In genomic region chr20:924639-925038, GRCh38 we compare ENCODE assay signal across 18 cellular contexts. TPM values are rescaled to one million over a fixed set of nuclear protein-coding genes. Genes with fewer than 3 reads are reported as not detected.
DNase-seq lines count a peak whose midpoint lies in the region; ATAC-seq, FAIRE-seq and TF ChIP-seq lines count a peak whose summit lies in the region.
"Had no signal": no experiment of that assay in that cellular context is flagged by ENCODE, and none has a peak within 500 bp of the region (broad histone marks: within the 10 kb centered on the region; RNA-seq: fewer than 3 reads in every experiment).

No MANE protein-coding gene starts in this region.

- no peak overlapping the region for H3K9ac ChIP-seq in HepG2 (ENCODE audit: insufficient read depth, low read depth, low read length)
- H3K9ac ChIP-seq: BLaER1 treated with 17β-estradiol and CSF1 and Interleukin-3, amounts not matched to agents 10 nM and 100 nM had no signal

- no peak for TF ChIP-seq EP300 in HepG2 (IDR thresholded peaks at IDR 0.05; ENCODE audit: low read depth in 2 of 2, low read length in 2 of 2)
- TF ChIP-seq EP300 in HepG2 (CRISPR knock-in tag; IDR thresholded peaks at IDR 0.05; ENCODE audit: borderline replicate concordance): no peak

- TF ChIP-seq RAD21 in HepG2 (CRISPR knock-in tag; IDR thresholded peaks at IDR 0.05): no peak

- H3K36me3 ChIP-seq in HepG2 (replicated peaks in 1 of 2; ENCODE audit: control insufficient read depth in 1 of 2, insufficient read depth in 2 of 2, low read length in 2 of 2) (no peaks in the 10 kb centered on the region), upper lobe of right lung (no peaks in the 10 kb centered on the region)
- H3K36me3 ChIP-seq: BLaER1 treated with 17β-estradiol and CSF1 and Interleukin-3, amounts not matched to agents 10 nM and 100 nM had no signal

- peak; percentile 36 for DNase-seq in SIG-M5 treated with dmso at 0.1 percent for 504 hours (lab: John Stamatoyannopoulos, UW; ENCODE audit: unreplicated experiment)
- no peak for DNase-seq in SIG-M5 (lab: John Stamatoyannopoulos, UW)
- DNase-seq in SW480 (ENCODE audit: low spot score): peak; percentile 64
- DNase-seq in HepG2 (ENCODE audit: low spot score): peak; percentile 62
- DNase-seq in upper lobe of right lung: no peak
- DNase-seq in NCI-H1436 treated with DMSO at 0.1 percent for 48 hours (lab: John Stamatoyannopoulos, UW): no peak
- DNase-seq in nephron progenitor cell: no peak
- DNase-seq: Caco-2, DMS53, KBM-7, NCI-H1930, NCI-H510A treated with DMSO at 0.1 percent for 48 hours had no signal

- H3K4me3 Mint-ChIP-seq in nephron progenitor cell: no peak overlapping the region

- CTCF ChIA-PET in HepG2 (lab: Yijun Ruan, JAX; ENCODE audit: low intra/inter-chr PET ratio, low total read pairs): no interaction called here

- H3K36me3 Mint-ChIP-seq in nephron progenitor cell (ENCODE audit: low read depth): no peaks in the 10 kb centered on the region

- no peak for FAIRE-seq in HepG2 (lab: Jason Lieb, UNC)
- FAIRE-seq: GM18507 had no signal

- no peaks in the 10 kb centered on the region for H3K79me2 ChIP-seq in HepG2 (ENCODE audit: insufficient read depth, low read length)

- H2AFZ ChIP-seq in HepG2 (ENCODE audit: low read length): no peak overlapping the region

- in situ Hi-C loops in HepG2 (cut with HindIII; ENCODE audit: extremely low pct_ligation_motif_present, low pct_unique_long_range_greater_than_20kb): no loop called here

- H3K27ac ChIP-seq in HepG2 (ENCODE audit: extremely low read length, insufficient read depth, low read length) (no peak overlapping the region), upper lobe of right lung (no peak overlapping the region)
- H3K27ac ChIP-seq: 22Rv1, RWPE1 had no signal

- no peaks in the 10 kb centered on the region for H4K20me1 ChIP-seq in HepG2 (ENCODE audit: insufficient read depth, low read length)
- H4K20me1 ChIP-seq: BLaER1 treated with 17β-estradiol and CSF1 and Interleukin-3, amounts not matched to agents 10 nM and 100 nM had no signal

- H3K9me3 ChIP-seq in HepG2 (ENCODE audit: low read length) (no peaks in the 10 kb centered on the region), upper lobe of right lung (no peaks in the 10 kb centered on the region)

- peaks cover 9% of the 10 kb centered on the region for H3K4me1 ChIP-seq in HepG2 (ENCODE audit: insufficient read depth, low read length)
- no peaks in the 10 kb centered on the region for H3K4me1 ChIP-seq in upper lobe of right lung
- H3K4me1 ChIP-seq: Caco-2 had no signal

- BruUV-seq in HepG2 (replicated peaks; lab: Mats Ljungman, UMichigan): no TSS peak

- intact Hi-C loops in HepG2 (cut with micrococcal nuclease; ENCODE audit: unreplicated experiment) (no loop called here), upper lobe of right lung (cut with DNase I) (no loop called here)

- TF ChIP-seq CTCF in HepG2 (CRISPR knock-in tag; IDR thresholded peaks at IDR 0.05): no peak
- no peak for TF ChIP-seq CTCF in upper lobe of right lung (IDR thresholded peaks at IDR 0.05)
- TF ChIP-seq CTCF in nephron progenitor cell (IDR thresholded peaks at IDR 0.05): no peak

- no peak overlapping the region for H3K27ac Mint-ChIP-seq in nephron progenitor cell

- H3K9me3 Mint-ChIP-seq in nephron progenitor cell: peaks cover 25% of the 10 kb centered on the region

- H3K27me3 ChIP-seq in HepG2 (ENCODE audit: control insufficient read depth in 1 of 2, insufficient read depth in 2 of 2, low read length in 2 of 2) (0 out of 5 replicates have a peak, but pooled peaks cover 0 to under 1% of the 10 kb centered on the region in 2 experiments), upper lobe of right lung (no peaks in the 10 kb centered on the region)
- H3K27me3 ChIP-seq: BLaER1 treated with 17β-estradiol and CSF1 and Interleukin-3, amounts not matched to agents 10 nM and 100 nM had no signal

- POLR2A ChIA-PET in HepG2 (lab: Yijun Ruan, JAX): no interaction called here

- TF ChIP-seq POLR2A in HepG2 (IDR thresholded peaks at IDR 0.05; ENCODE audit: insufficient read depth in 1 of 2, low read depth in 2 of 2, low read length in 2 of 2): no peak

- H3K27me3 Mint-ChIP-seq in nephron progenitor cell (ENCODE audit: low read depth, poor library complexity): peaks cover 9% of the 10 kb centered on the region

- ATAC-seq in HepG2: peak; percentile 73
- ATAC-seq in upper lobe of right lung: peak; percentile 93
- no peak for ATAC-seq in GM19035 (IDR thresholded peaks at IDR 0.05; ENCODE audit: unreplicated experiment)

- peaks cover 2% of the 10 kb centered on the region for H3K4me1 Mint-ChIP-seq in nephron progenitor cell

- H3K4me3 ChIP-seq in HepG2 (replicated peaks in 1 of 3; ENCODE audit: insufficient read depth in 1 of 3, low read depth in 2 of 3, low read length in 3 of 3) (no peak overlapping the region), upper lobe of right lung (no peak overlapping the region)
- H3K4me3 ChIP-seq: BLaER1 treated with 17β-estradiol and CSF1 and Interleukin-3, amounts not matched to agents 10 nM and 100 nM had no signal

- H3K4me2 ChIP-seq in HepG2 (ENCODE audit: low read depth, low read length): no peak overlapping the region

TF ChIP-seq in HepG2, 621 proteins besides CTCF, POLR2A, EP300 and RAD21:
- no peak for TF ChIP-seq NFE2L1 (CRISPR knock-in tag; IDR thresholded peaks at IDR 0.05; ENCODE audit: borderline replicate concordance)
- TF ChIP-seq MAFK (conservative IDR thresholded peaks at IDR 0.05 in 1 of 2, IDR thresholded peaks at IDR 0.05 in 1 of 2; ENCODE audit: low read length in 2 of 2): peak in 1 of 2 experiments; percentile 21; a peak in 1 of 4 replicates
- no peak for TF ChIP-seq HOXD1 (CRISPR knock-in tag; IDR thresholded peaks at IDR 0.05)
- peak; percentile 51; the same call in 1 of the 2 replicates for TF ChIP-seq NFYC (CRISPR knock-in tag; IDR thresholded peaks at IDR 0.05)
- peak; percentile 26 for TF ChIP-seq HNF4A (CRISPR knock-in tag; IDR thresholded peaks at IDR 0.05)
- TF ChIP-seq USF2 (IDR thresholded peaks at IDR 0.05; ENCODE audit: low read depth, low read length): peak; percentile 51
- TF ChIP-seq USF2 (CRISPR knock-in tag; IDR thresholded peaks at IDR 0.05; ENCODE audit: borderline replicate concordance): peak; percentile 61; the same call in 1 of the 2 replicates
- TF ChIP-seq ZNF660 (CRISPR knock-in tag; IDR thresholded peaks at IDR 0.05; ENCODE audit: borderline replicate concordance, low read depth): no peak
- TF ChIP-seq CHCHD3 (CRISPR knock-in tag; IDR thresholded peaks at IDR 0.05): no peak
- no peak for TF ChIP-seq ZBTB8A (CRISPR knock-in tag; IDR thresholded peaks at IDR 0.05; ENCODE audit: borderline replicate concordance, low read depth)
- no peak for TF ChIP-seq DNMT3B (CRISPR knock-in tag; conservative IDR thresholded peaks at IDR 0.05)
- no peak for TF ChIP-seq ZNF207 (IDR thresholded peaks at IDR 0.05; ENCODE audit: borderline replicate concordance)

RNA-seq across cellular contexts. Expression of gene ANGPT4, which starts 8.5 kb away (rescaled TPM):
- total RNA-seq in HepG2 (2016; rRNA removed; fragmentation: Illumina TruSeq; extraction: Trizol) (not detected in 2 replicates), upper lobe of right lung (0.81 TPM)
- total RNA-seq in HepG2 (2016; cell fraction: cytosol; rRNA removed; fragmentation: Illumina TruSeq; extraction: Trizol; ENCODE audit: low read depth): not detected in 2 replicates
- total RNA-seq in HepG2 (2016; cell fraction: insoluble cytoplasmic fraction; rRNA removed; fragmentation: Illumina TruSeq; extraction: Trizol): not detected in 2 replicates
- not detected in 2 replicates for total RNA-seq in HepG2 (2016; cell fraction: membrane; rRNA removed; fragmentation: Illumina TruSeq; extraction: Trizol)
- total RNA-seq in HepG2 (2016; cell fraction: nucleus; rRNA removed; fragmentation: Illumina TruSeq; extraction: Trizol): not detected in 2 replicates
- not detected in 2 replicates for polyA plus RNA-seq in HepG2 (2011; rRNA removed)
- polyA plus RNA-seq in HepG2 (2011; cell fraction: cytosol; rRNA removed): not detected in 2 replicates
- polyA plus RNA-seq in HepG2 (2011; cell fraction: nucleus; rRNA removed): not detected in 2 replicates
- polyA plus RNA-seq in HepG2 (2012): not detected in 2 replicates
- not detected in 2 replicates for polyA plus RNA-seq in HepG2 (2016; cell fraction: cytosol; fragmentation: Illumina TruSeq; extraction: Trizol; ENCODE audit: low read depth)
- not detected in 2 replicates for polyA plus RNA-seq in HepG2 (2016; cell fraction: insoluble cytoplasmic fraction; fragmentation: Illumina TruSeq; extraction: Trizol; ENCODE audit: low read depth)
- not detected in 2 replicates for polyA plus RNA-seq in HepG2 (2016; cell fraction: membrane; fragmentation: Illumina TruSeq; extraction: Trizol; ENCODE audit: low read depth)
- polyA plus RNA-seq in HepG2 (2016; cell fraction: nucleus; fragmentation: Illumina TruSeq; extraction: Trizol; ENCODE audit: insufficient read depth, low read depth): not detected in 2 replicates
- not detected in 2 replicates for polyA minus RNA-seq in HepG2 (2011; rRNA and poly(A)+ RNA removed; ENCODE audit: low replicate concordance)
- not detected in 2 replicates for polyA minus RNA-seq in HepG2 (2011; cell fraction: cytosol; rRNA and poly(A)+ RNA removed)
- not detected in 2 replicates for polyA minus RNA-seq in HepG2 (2011; cell fraction: nucleus; rRNA and poly(A)+ RNA removed)
- total RNA-seq: Caco-2, OCI-LY7 had no signal

Comparison
In these comparisons a context has a peak if more than half of its experiments do, and no peak if none do; other contexts are left out.
1. DNase-seq: peak in SIG-M5 treated with dmso at 0.1 percent for 504 hours (single experiment), SW480 (single experiment) and HepG2 (single experiment); none in SIG-M5 (single experiment), upper lobe of right lung (single experiment), NCI-H1436 treated with DMSO at 0.1 percent for 48 hours (single experiment) and nephron progenitor cell (single experiment).